ENCODE assay signal across 12 cellular contexts in genomic region chr18:58603365-58604067, GRCh38. TPM values are rescaled to one million over a fixed set of nuclear protein-coding genes. Genes with fewer than 3 reads are reported as not detected.
DNase-seq lines count a peak whose midpoint lies in the region; TF ChIP-seq lines count a peak whose summit lies in the region.
"Had no signal": no experiment of that assay in that cellular context is flagged by ENCODE, and none has a peak within 500 bp of the region (broad histone marks: within the 10 kb centered on the region; RNA-seq: fewer than 3 reads in every experiment).

No MANE protein-coding gene starts in this region.

- H3K36me3 ChIP-seq in H7 (replicated peaks; ENCODE audit: control insufficient read depth, insufficient read depth, low read length), result no peaks in the 10 kb centered on the region
- H3K36me3 ChIP-seq in endodermal cell (ENCODE audit: control insufficient read depth, insufficient read depth, low read length), result no peaks in the 10 kb centered on the region
- no peaks in the 10 kb centered on the region for H3K36me3 ChIP-seq in ascending aorta
- H3K36me3 ChIP-seq in OCI-LY7 (ENCODE audit: insufficient read depth, low read length), result no peaks in the 10 kb centered on the region

- H3K36me3 Mint-ChIP-seq in endodermal cell (ENCODE audit: low read depth) (no peaks in the 10 kb centered on the region), osteocyte (ENCODE audit: unreplicated experiment) (no peaks in the 10 kb centered on the region)

- H3K27me3 Mint-ChIP-seq in endodermal cell (ENCODE audit: insufficient read depth) (peaks cover 1% of the 10 kb centered on the region), osteocyte (ENCODE audit: unreplicated experiment) (no peaks in the 10 kb centered on the region)

- no peak overlapping the region for H3K4me3 Mint-ChIP-seq in endodermal cell
- H3K4me3 Mint-ChIP-seq in osteocyte (ENCODE audit: unreplicated experiment), result peak overlapping the region; percentile 30

- no peak overlapping the region for H3K4me3 ChIP-seq in H7 (ENCODE audit: insufficient read depth, low read depth, low read length)
- H3K4me3 ChIP-seq in endodermal cell (ENCODE audit: low read length), result no peak overlapping the region
- H3K4me3 ChIP-seq in ascending aorta, result no peak overlapping the region
- no peak overlapping the region for H3K4me3 ChIP-seq in OCI-LY7 (ENCODE audit: low read depth, low read length, poor library complexity, severe bottlenecking)

- H2AFZ ChIP-seq in OCI-LY7 (ENCODE audit: low read length), result no peak overlapping the region

- H3K27me3 ChIP-seq in H7 (ENCODE audit: control insufficient read depth, insufficient read depth, low read length), result no peaks in the 10 kb centered on the region
- H3K27me3 ChIP-seq in endodermal cell (ENCODE audit: control insufficient read depth, insufficient read depth, low read length, poor library complexity, severe bottlenecking), result no peaks in the 10 kb centered on the region
- H3K27me3 ChIP-seq in ascending aorta, result no peaks in the 10 kb centered on the region

- whole genome bisulfite sequencing in endodermal cell (ENCODE audit: insufficient coverage in 1 of 2, insufficient read length in 1 of 2), 2 experiments, result 69 to 72% methylated on average over 6 to 13 of the region's 13 CpGs

- H3K9me3 Mint-ChIP-seq in endodermal cell (no peaks in the 10 kb centered on the region), osteocyte (ENCODE audit: unreplicated experiment) (peaks cover 4% of the 10 kb centered on the region)

- H3K9me2 ChIP-seq in OCI-LY7 (ENCODE audit: insufficient read depth, low read length), result no peaks in the 10 kb centered on the region

- H3K9ac ChIP-seq in endodermal cell (ENCODE audit: extremely low read depth, low read length, poor library complexity, severe bottlenecking), result no peak overlapping the region

- no peaks in the 10 kb centered on the region for H4K20me1 ChIP-seq in OCI-LY7 (ENCODE audit: insufficient read depth, low read length)

- TF ChIP-seq CTCF in endodermal cell (conservative IDR thresholded peaks at IDR 0.05), result no peak
- no peak for TF ChIP-seq CTCF in osteocyte (IDR thresholded peaks at IDR 0.05)
- no peak for TF ChIP-seq CTCF in ascending aorta (IDR thresholded peaks at IDR 0.05)
- TF ChIP-seq CTCF in OCI-LY7 (conservative IDR thresholded peaks at IDR 0.05; ENCODE audit: low read length), result no peak

- H3K79me2 ChIP-seq in OCI-LY7 (ENCODE audit: insufficient read depth, low read depth, low read length), result no peaks in the 10 kb centered on the region

- H3K27ac Mint-ChIP-seq in endodermal cell (no peak overlapping the region), osteocyte (ENCODE audit: unreplicated experiment) (peak overlapping the region; percentile 5)

- no peak overlapping the region for H3K27ac ChIP-seq in endodermal cell (ENCODE audit: low read depth, low read length)
- H3K27ac ChIP-seq in ascending aorta, result no peak overlapping the region
- no peak overlapping the region for H3K27ac ChIP-seq in OCI-LY7 (ENCODE audit: low read depth, low read length, poor library complexity, severe bottlenecking)

- H3K9me3 ChIP-seq in endodermal cell (ENCODE audit: control insufficient read depth, low read length) (no peaks in the 10 kb centered on the region), ascending aorta (no peaks in the 10 kb centered on the region), OCI-LY7 (ENCODE audit: low read length) (no peaks in the 10 kb centered on the region)

- H3K4me1 Mint-ChIP-seq in endodermal cell, result peaks cover 19% of the 10 kb centered on the region
- H3K4me1 Mint-ChIP-seq in osteocyte (ENCODE audit: unreplicated experiment), result peaks cover 29% of the 10 kb centered on the region

- CTCF ChIA-PET in OCI-LY7 (lab: Charles Lee; ENCODE audit: unreplicated experiment), result no interaction called here

- intact Hi-C loops in ascending aorta (cut with DNase I), result no loop called here
- intact Hi-C loops in OCI-LY7 (cut with micrococcal nuclease; ENCODE audit: unreplicated experiment), result no loop called here

- POLR2A ChIA-PET in OCI-LY7 (lab: Charles Lee), result interaction anchor here (0.5 kb wide), 1 partner anchor 29 kb away, joined by 3 read pairs; no protein-coding TSS in a partner anchor

- DNase-seq in H7 (peak; percentile 46), NCI-H2227 (lab: John Stamatoyannopoulos, UW; ENCODE audit: unreplicated experiment) (peak; percentile 81), endodermal cell (peak; percentile 75), osteocyte (ENCODE audit: extremely low spot score, unreplicated experiment) (no peak), ascending aorta (ENCODE audit: low spot score in 2 of 2) (no peak), KBM-7 (no peak), OCI-LY7 (ENCODE audit: low spot score) (no peak)
- DNase-seq: DMS 273 treated with DMSO at 0.1 percent for 48 hours; effector memory CD4-positive, alpha-beta T cell; hippocampal formation; NCI-H1436; PC-3 had no signal

- no peaks in the 10 kb centered on the region for H3K4me1 ChIP-seq in endodermal cell (ENCODE audit: control insufficient read depth, insufficient read depth, low read length)
- H3K4me1 ChIP-seq in ascending aorta, result no peaks in the 10 kb centered on the region
- no peaks in the 10 kb centered on the region for H3K4me1 ChIP-seq in OCI-LY7 (ENCODE audit: insufficient read depth, low read length, poor library complexity, severe bottlenecking)

- H3K4me2 ChIP-seq in OCI-LY7 (ENCODE audit: low read length), result no peak overlapping the region

- in situ Hi-C loops in KBM-7 (cut with MboI; ENCODE audit: low pct_unique_long_range_greater_than_20kb, low sequenced_read_pairs), result no loop called here

- no TSS peak for BruUV-seq in OCI-LY7 (replicated peaks; lab: Mats Ljungman, UMichigan)

RNA-seq across cellular contexts. Expression of gene ALPK2, which starts 25.4 kb away (rescaled TPM):
- 0.26 and 0.42 TPM in 2 replicates for total RNA-seq in H7 (2014; rRNA removed; shearing (Covaris generic))
- 1 to 10 TPM; 1.6 to 4.2 TPM for total RNA-seq in endodermal cell
- polyA plus RNA-seq in endodermal cell (2013, experiment 1 of 2), result 7.4 TPM
- polyA plus RNA-seq in endodermal cell (2013, experiment 2 of 2), result 7.8 TPM
- total RNA-seq in osteocyte, result 54.9 and 61.2 TPM in 2 replicates
- not detected for total RNA-seq in ascending aorta
- not detected in 2 replicates for total RNA-seq in OCI-LY7 (2014; rRNA removed; shearing (Covaris generic))
- not detected in 2 replicates for total RNA-seq in OCI-LY7 (2022)

Comparison
In these comparisons a context has a peak if more than half of its experiments do, and no peak if none do; other contexts are left out.
1. DNase-seq: peak in H7 (single experiment), NCI-H2227 (single experiment) and endodermal cell (single experiment); none in osteocyte (single experiment), ascending aorta (0 of 2), KBM-7 (single experiment) and OCI-LY7 (single experiment).
2. RNA of gene ALPK2, which starts 25.4 kb away (total RNA-seq): 54.9 to 61.2 TPM in osteocyte; 1.6 to 4.2 TPM in endodermal cell, 0.26 to 0.42 TPM in H7, not detected in ascending aorta (single experiment) and not detected in OCI-LY7; every median in the first group is over 10 times any median in the second.